ENCODE assay signal across 8 cellular contexts in genomic region chr1:75787524-75787923, GRCh38. TPM values are rescaled to one million over a fixed set of nuclear protein-coding genes. Genes with fewer than 3 reads are reported as not detected.
A peak's percentile ranks its signal among the peaks of the same experiment; 100 is the strongest.
DNase-seq lines count a peak whose midpoint lies in the region; ATAC-seq and TF ChIP-seq lines count a peak whose summit lies in the region.

No MANE protein-coding gene starts in this region.

- H3K79me2 ChIP-seq in fibroblast of lung (ENCODE audit: control insufficient read depth, insufficient read depth, low read length): peaks cover 56% of the 10 kb centered on the region

- H3K27me3 ChIP-seq in SJSA1 (replicated peaks): no peaks in the 10 kb centered on the region
- H3K27me3 ChIP-seq in fibroblast of lung (ENCODE audit: control insufficient read depth, insufficient read depth, low read length): no peaks in the 10 kb centered on the region
- H3K27me3 ChIP-seq in rectal smooth muscle tissue (ENCODE audit: control insufficient read depth, insufficient read depth, low read length): no peaks in the 10 kb centered on the region

- no peak for DNase-seq in GM12865 (ENCODE audit: low read depth)
- no peak for DNase-seq in SJSA1 (ENCODE audit: low read depth in 1 of 2, low spot score in 2 of 2)
- DNase-seq in fibroblast of lung (ENCODE audit: low read depth in 2 of 2): no peak
- DNase-seq in UCSD-AML1 (lab: John Stamatoyannopoulos, UW; ENCODE audit: unreplicated experiment): no peak
- DNase-seq in activated effector memory CD4-positive, alpha-beta T cell treated with Interleukin-2 at 50 U/mL for 16 hours: no peak
- no peak for DNase-seq in head of caudate nucleus

- H3K4me2 ChIP-seq in fibroblast of lung (ENCODE audit: extremely low read depth, insufficient read depth, low read length): peak overlapping the region; percentile 44

- no peak for TF ChIP-seq CTCF in GM12865 (IDR thresholded peaks at IDR 0.05; ENCODE audit: insufficient read depth, low read depth, low read length, missing control alignments)
- TF ChIP-seq CTCF in fibroblast of lung (conservative IDR thresholded peaks at IDR 0.05 in 1 of 2, IDR thresholded peaks at IDR 0.05 in 1 of 2; ENCODE audit: low read depth in 1 of 2, low read length in 2 of 2): no peak

- H3K36me3 ChIP-seq in SJSA1 (peaks cover 56% of the 10 kb centered on the region), fibroblast of lung (ENCODE audit: control insufficient read depth, insufficient read depth, low read length) (peaks cover 2% of the 10 kb centered on the region), rectal smooth muscle tissue (ENCODE audit: control insufficient read depth, insufficient read depth, low read length) (peaks cover 5% of the 10 kb centered on the region)

- H2AFZ ChIP-seq in fibroblast of lung (ENCODE audit: low read length): no peak overlapping the region

- H3K9ac ChIP-seq in fibroblast of lung (ENCODE audit: insufficient read depth, low read length) (no peak overlapping the region), rectal smooth muscle tissue (ENCODE audit: low read length) (no peak overlapping the region)

- no peaks in the 10 kb centered on the region for H3K9me3 ChIP-seq in SJSA1 (replicated peaks)
- H3K9me3 ChIP-seq in fibroblast of lung (ENCODE audit: control insufficient read depth, insufficient read depth, low read depth, low read length): no peaks in the 10 kb centered on the region

- intact Hi-C loops in head of caudate nucleus (cut with DNase I): loop anchor here (2.0 kb wide), 1 partner anchor 63 kb away; the partner anchor contains the start of gene ACADM

- H3K27ac ChIP-seq in SJSA1: no peak overlapping the region
- H3K27ac ChIP-seq in fibroblast of lung (ENCODE audit: insufficient read depth, low read length): no peak overlapping the region
- H3K27ac ChIP-seq in rectal smooth muscle tissue (ENCODE audit: low read depth, low read length): no peak overlapping the region

- ATAC-seq in HG02885 (IDR thresholded peaks at IDR 0.05; ENCODE audit: poor library complexity, unreplicated experiment): no peak

- H3K4me1 ChIP-seq in SJSA1 (replicated peaks) (peaks cover 30% of the 10 kb centered on the region), fibroblast of lung (ENCODE audit: control insufficient read depth, extremely low read depth, insufficient read depth, low read length) (peaks cover 2% of the 10 kb centered on the region), rectal smooth muscle tissue (ENCODE audit: control insufficient read depth, insufficient read depth, low read length) (peaks cover 19% of the 10 kb centered on the region)

- H4K20me1 ChIP-seq in fibroblast of lung (ENCODE audit: control insufficient read depth, extremely low read depth, insufficient read depth, low read length): peaks cover 2% of the 10 kb centered on the region

- H3K4me3 ChIP-seq in GM12865 (ENCODE audit: low read depth, low read length) (peak overlapping the region; percentile 98), SJSA1 (peak overlapping the region; percentile 48), fibroblast of lung (replicated peaks in 1 of 4; ENCODE audit: control extremely low read depth in 1 of 4, insufficient read depth in 1 of 4, low read depth in 3 of 4, low read length in 4 of 4) (peak overlapping the region; percentile 73 to 100 (median 80)), rectal smooth muscle tissue (ENCODE audit: low read length) (peak overlapping the region; percentile 85)

RNA-seq across cellular contexts. Expression of gene RABGGTB, which starts 1.5 kb away (rescaled TPM):
- 144 and 184 TPM in 2 replicates for total RNA-seq in SJSA1 (2014; rRNA removed; shearing (Covaris generic))
- 75.0 and 83.2 TPM in 2 replicates for total RNA-seq in fibroblast of lung
- 74.5 and 87.5 TPM in 2 replicates for polyA plus RNA-seq in fibroblast of lung
- polyA plus RNA-seq in fibroblast of lung (2012): 45.1 and 53.8 TPM in 2 replicates
- polyA minus RNA-seq in fibroblast of lung (ENCODE audit: low replicate concordance): 8.4 and 12.2 TPM in 2 replicates

RNA-seq across cellular contexts. Expression of gene MSH4, which starts 9.2 kb away (rescaled TPM):
- total RNA-seq in SJSA1 (2014; rRNA removed; shearing (Covaris generic)): 0.13 TPM in 1 of 2 replicates, not detected in the other
- total RNA-seq in fibroblast of lung: 0.66 and 0.77 TPM in 2 replicates
- polyA plus RNA-seq in fibroblast of lung: 0.02 TPM in 1 of 2 replicates, not detected in the other
- polyA plus RNA-seq in fibroblast of lung (2012): not detected in 2 replicates
- 0.37 TPM in 1 of 2 replicates, not detected in the other for polyA minus RNA-seq in fibroblast of lung (ENCODE audit: low replicate concordance)

Comparison
In these comparisons a context has a peak if more than half of its experiments do, and no peak if none do; other contexts are left out.
1. H3K4me3 ChIP-seq: peak in every context shown above with its lines; median percentile 98 in GM12865; 85 in rectal smooth muscle tissue; 80 in fibroblast of lung; 48 in SJSA1.